ENCODE assay signal across 1 cellular context in genomic region chr15:45036812-45037781, GRCh38.
TF ChIP-seq lines count a peak whose summit lies in the region.
"Not testable (repeated sequence)": the region's sequence is repeated elsewhere in the genome, so short reads cannot be mapped to it uniquely, and the experiment has no call there.

No MANE protein-coding gene starts in this region.

TF ChIP-seq in HepG2, 621 proteins besides CTCF, POLR2A, EP300 and RAD21 (continued from another document and continues in another):
- TF ChIP-seq ZNF574 (CRISPR knock-in tag; IDR thresholded peaks at IDR 0.05) (peak; percentile 89), FOXP4 (CRISPR knock-in tag; IDR thresholded peaks at IDR 0.05) (peak; percentile 66), GATAD2A (CRISPR knock-in tag; IDR thresholded peaks at IDR 0.05) (peak; percentile 62), ZNF556 (CRISPR knock-in tag; IDR thresholded peaks at IDR 0.05; ENCODE audit: borderline replicate concordance) (peak; percentile 55; the same call in 1 of the 2 replicates), ZNF264 (CRISPR knock-in tag; IDR thresholded peaks at IDR 0.05) (0 out of 2 replicates have a peak, but pooled peaks have one; percentile 14), BORCS8-MEF2B (CRISPR knock-in tag; IDR thresholded peaks at IDR 0.05) (0 out of 2 replicates have a peak, but pooled peaks have one; percentile 52), PHF21A (CRISPR knock-in tag; IDR thresholded peaks at IDR 0.05) (peak; percentile 48; the same call in 1 of the 2 replicates), ZBTB34 (CRISPR knock-in tag; IDR thresholded peaks at IDR 0.05) (0 out of 2 replicates have a peak, but pooled peaks have one; percentile 21), KDM2A (CRISPR knock-in tag; IDR thresholded peaks at IDR 0.05; ENCODE audit: borderline replicate concordance, low read depth) (peak; percentile 49; the same call in 1 of the 2 replicates), THRA (CRISPR knock-in tag; IDR thresholded peaks at IDR 0.05; ENCODE audit: borderline replicate concordance) (peak; percentile 50; the same call in 1 of the 2 replicates), FOXA3 (CRISPR knock-in tag; IDR thresholded peaks at IDR 0.05) (peak; percentile 87), ZNF350 (CRISPR knock-in tag; IDR thresholded peaks at IDR 0.05; ENCODE audit: borderline replicate concordance, low read depth) (0 out of 2 replicates have a peak, but pooled peaks have one; percentile 50), ZNF292 (CRISPR knock-in tag; IDR thresholded peaks at IDR 0.05; ENCODE audit: borderline replicate concordance, low read depth) (peak; percentile 21; the same call in 1 of the 2 replicates), PATZ1 (CRISPR knock-in tag; IDR thresholded peaks at IDR 0.05) (peak; percentile 28; the same call in 1 of the 2 replicates), IKZF5 (CRISPR knock-in tag; IDR thresholded peaks at IDR 0.05) (peak; percentile 81; the same call in 1 of the 2 replicates), HOMEZ (CRISPR knock-in tag; IDR thresholded peaks at IDR 0.05; ENCODE audit: low read depth) (peak; percentile 61; the same call in 1 of the 2 replicates), ZBTB33 (CRISPR knock-in tag; IDR thresholded peaks at IDR 0.05) (peak; percentile 70), FOXP1 (CRISPR knock-in tag; IDR thresholded peaks at IDR 0.05) (peak; percentile 50; the same call in 1 of the 2 replicates), ZMYM4 (CRISPR knock-in tag; IDR thresholded peaks at IDR 0.05) (peak; percentile 87), ATF6 (CRISPR knock-in tag; conservative IDR thresholded peaks at IDR 0.05) (0 out of 2 replicates have a peak, but pooled peaks have one; percentile 50), MYPOP (CRISPR knock-in tag; IDR thresholded peaks at IDR 0.05) (peak; percentile 71; the same call in 1 of the 2 replicates), CREM (IDR thresholded peaks at IDR 0.05) (peak; percentile 28; the same call in 1 of the 2 replicates), RERE (CRISPR knock-in tag; IDR thresholded peaks at IDR 0.05; ENCODE audit: low read depth) (peak; percentile 54; the same call in 1 of the 2 replicates), FOXO1 (CRISPR knock-in tag; IDR thresholded peaks at IDR 0.05) (peak; percentile 67), ZNF878 (CRISPR knock-in tag; IDR thresholded peaks at IDR 0.05) (0 out of 2 replicates have a peak, but pooled peaks have one; percentile 57)
- TF ChIP-seq FOXP1 (IDR thresholded peaks at IDR 0.05); CREM (CRISPR knock-in tag; IDR thresholded peaks at IDR 0.05): not testable (repeated sequence)
